Comparison of ENCODE assay signal across 8 cellular contexts in the genomic region with DNA sequence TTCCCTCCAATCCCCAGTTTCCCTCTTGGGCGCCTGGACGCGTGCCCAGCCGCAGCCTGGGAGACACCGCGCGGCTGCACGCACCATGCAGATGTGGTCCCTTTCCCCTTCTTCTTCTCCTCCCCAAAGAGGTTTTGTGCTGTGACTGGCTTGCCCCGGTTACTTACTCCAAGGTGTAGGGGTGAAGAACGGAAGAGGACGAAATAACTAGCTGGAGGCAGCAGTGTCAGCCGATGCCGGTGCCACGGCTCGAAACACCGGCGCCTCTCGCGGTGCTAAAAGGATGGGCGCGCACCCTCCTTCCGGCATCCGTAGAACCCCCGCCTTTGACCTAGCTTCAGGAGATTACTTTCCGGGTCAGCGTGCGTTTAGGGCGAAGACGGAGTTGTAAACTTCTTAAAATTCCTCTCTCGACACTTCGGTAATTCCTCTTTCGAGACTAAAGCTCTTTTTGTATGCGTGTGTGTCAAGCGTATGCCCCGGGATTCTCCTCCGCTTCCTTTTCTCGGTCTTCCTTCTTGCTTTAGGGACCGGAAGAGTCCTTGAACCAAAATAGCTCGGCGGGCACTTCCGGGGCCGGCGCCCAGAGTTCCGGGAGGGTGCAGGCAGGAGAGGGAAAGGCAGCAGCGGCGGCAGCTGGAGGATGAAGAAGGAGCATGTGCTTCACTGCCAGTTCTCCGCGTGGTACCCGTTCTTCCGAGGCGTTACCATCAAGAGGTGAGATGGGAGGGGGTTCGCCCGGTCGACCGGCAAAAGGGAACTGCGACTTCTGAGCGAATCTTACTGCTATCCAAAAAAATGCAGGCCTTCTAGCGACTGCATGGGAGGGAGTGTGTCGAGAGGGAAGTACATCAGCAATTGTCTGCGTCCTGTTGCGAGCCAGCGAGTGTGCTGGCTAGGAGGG. TPM values are rescaled to one million over a fixed set of nuclear protein-coding genes. Genes with fewer than 3 reads are reported as not detected.
A peak's percentile ranks its signal among the peaks of the same experiment; 100 is the strongest.
DNase-seq lines count a peak whose midpoint lies in the region; ATAC-seq and TF ChIP-seq lines count a peak whose summit lies in the region.

A gene with protein sequence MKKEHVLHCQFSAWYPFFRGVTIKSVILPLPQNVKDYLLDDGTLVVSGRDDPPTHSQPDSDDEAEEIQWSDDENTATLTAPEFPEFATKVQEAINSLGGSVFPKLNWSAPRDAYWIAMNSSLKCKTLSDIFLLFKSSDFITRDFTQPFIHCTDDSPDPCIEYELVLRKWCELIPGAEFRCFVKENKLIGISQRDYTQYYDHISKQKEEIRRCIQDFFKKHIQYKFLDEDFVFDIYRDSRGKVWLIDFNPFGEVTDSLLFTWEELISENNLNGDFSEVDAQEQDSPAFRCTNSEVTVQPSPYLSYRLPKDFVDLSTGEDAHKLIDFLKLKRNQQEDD (plus strand): TSS at position 586 of the 904 bp plus-strand sequence. CDS start 58 bp downstream, at position 644.
Gene NUDT5, minus strand, starts transcription at position 289 of the 904 bp plus-strand sequence. CDS start 9,600 bp downstream, outside the sequence.

- POLR2A ChIA-PET in activated CD4-positive, alpha-beta T cell treated with anti-CD3 and anti-CD28 coated beads for 36 hours (lab: Charles Lee): interaction anchor here (0.5 to 1.3 kb wide), 9 partner anchors 8 to 453 kb away, joined by 3 to 12 read pairs (median 4); partner anchors contain the start of gene UPF2

- H3K36me3 Mint-ChIP-seq in activated CD4-positive, alpha-beta T cell treated with anti-CD3 and anti-CD28 coated beads for 36 hours (ENCODE audit: low read depth): peaks cover 47% of the 10 kb centered on the region

- peaks cover 42% of the 10 kb centered on the region for H3K4me1 Mint-ChIP-seq in activated CD4-positive, alpha-beta T cell treated with anti-CD3 and anti-CD28 coated beads for 36 hours

- CTCF ChIA-PET in activated CD4-positive, alpha-beta T cell treated with anti-CD3 and anti-CD28 coated beads for 36 hours (lab: Charles Lee): interaction anchor here (0.7 to 5.2 kb wide), 9 partner anchors 8 to 453 kb away, joined by 3 to 38 read pairs (median 3); partner anchors contain the start of gene UPF2

- peak; percentile 88 for DNase-seq in BE2C
- peak; percentile 88 for DNase-seq in GM19238 (ENCODE audit: insufficient read length, low spot score)
- peak; percentile 67 for DNase-seq in NCI-H510A (lab: John Stamatoyannopoulos, UW)
- DNase-seq in activated CD4-positive, alpha-beta T cell treated with anti-CD3 and anti-CD28 coated beads for 36 hours: peak; percentile 94
- peak; percentile 93 for DNase-seq in choroid plexus epithelial cell (ENCODE audit: low read depth)
- peak; percentile 94 for DNase-seq in kidney glomerular epithelial cell (lab: John Stamatoyannopoulos, UW)
- peak; percentile 75 to 82 for DNase-seq in stimulated activated CD4-positive, alpha-beta T cell treated with anti-CD3 and anti-CD28 coated beads, Interleukin-15, amount 100 ng/mL, for 48 hours (ENCODE audit: low read depth in 2 of 2)

- no peaks in the 10 kb centered on the region for H3K27me3 Mint-ChIP-seq in activated CD4-positive, alpha-beta T cell treated with anti-CD3 and anti-CD28 coated beads for 36 hours

- peaks cover 20% of the 10 kb centered on the region for H3K36me3 ChIP-seq in BE2C

- peak within 1 kb of the TSS; percentile 99 for H3K4me3 ChIP-seq in BE2C (ENCODE audit: low read depth, low read length)
- peak within 1 kb of the TSS; percentile 92 for H3K4me3 ChIP-seq in choroid plexus epithelial cell (ENCODE audit: low read depth, low read length)

- ATAC-seq in HG03439 (IDR thresholded peaks at IDR 0.05; ENCODE audit: unreplicated experiment): peak; percentile 90
- ATAC-seq in activated CD4-positive, alpha-beta T cell treated with anti-CD3 and anti-CD28 coated beads for 36 hours: peak; percentile 94

- peak within 1 kb of the TSS; percentile 97 for H3K27ac Mint-ChIP-seq in activated CD4-positive, alpha-beta T cell treated with anti-CD3 and anti-CD28 coated beads for 36 hours

- H3K9me3 ChIP-seq in BE2C: no peaks in the 10 kb centered on the region

- TF ChIP-seq CTCF in BE2C (IDR thresholded peaks at IDR 0.05; ENCODE audit: low read depth, low read length): no peak
- TF ChIP-seq CTCF in choroid plexus epithelial cell (conservative IDR thresholded peaks at IDR 0.05; ENCODE audit: low read depth, low read length): no peak

- no peaks in the 10 kb centered on the region for H3K9me3 Mint-ChIP-seq in activated CD4-positive, alpha-beta T cell treated with anti-CD3 and anti-CD28 coated beads for 36 hours (ENCODE audit: low read depth)

- no peaks in the 10 kb centered on the region for H3K27me3 ChIP-seq in BE2C

- intact Hi-C loops in activated CD4-positive, alpha-beta T cell treated with anti-CD3 and anti-CD28 coated beads for 36 hours (cut with DNase I, micrococcal nuclease): loop anchor here (1.0 to 5.0 kb wide), 12 partner anchors 15 to 1391 kb away; partner anchors contain the start of genes DHTKD1 (in 2 of the 2), SEC61A2 (in 2 of the 2), UPF2 (in 2 of the 2) and CAMK1D (in 1 of the 2)

- peak within 1 kb of the TSS; percentile 96 for H3K4me3 Mint-ChIP-seq in activated CD4-positive, alpha-beta T cell treated with anti-CD3 and anti-CD28 coated beads for 36 hours

- H3K4me1 ChIP-seq in BE2C: no peaks in the 10 kb centered on the region

RNA-seq across cellular contexts. Expression of the first gene that starts in this region (rescaled TPM):
- 240 TPM for polyA plus RNA-seq in BE2C (2012; ENCODE audit: insufficient read depth, insufficient read length, low read depth)
- total RNA-seq in activated CD4-positive, alpha-beta T cell treated with anti-CD3 and anti-CD28 coated beads for 36 hours: 100 to 1,000 TPM; 129 to 151 TPM

RNA-seq across cellular contexts. Expression of gene NUDT5, which starts in this region (rescaled TPM):
- polyA plus RNA-seq in BE2C (2012; ENCODE audit: insufficient read depth, insufficient read length, low read depth): 75.5 TPM
- total RNA-seq in activated CD4-positive, alpha-beta T cell treated with anti-CD3 and anti-CD28 coated beads for 36 hours: 100 to 1,000 TPM in 1 of 2 experiments, 10 to 100 TPM in 1; 99.9 to 108 TPM

Comparison
In these comparisons a context has a peak if more than half of its experiments do, and no peak if none do; other contexts are left out.
1. Peak in every context shown above with its lines: DNase-seq, ATAC-seq and H3K4me3 ChIP-seq.